In the genomic region with DNA sequence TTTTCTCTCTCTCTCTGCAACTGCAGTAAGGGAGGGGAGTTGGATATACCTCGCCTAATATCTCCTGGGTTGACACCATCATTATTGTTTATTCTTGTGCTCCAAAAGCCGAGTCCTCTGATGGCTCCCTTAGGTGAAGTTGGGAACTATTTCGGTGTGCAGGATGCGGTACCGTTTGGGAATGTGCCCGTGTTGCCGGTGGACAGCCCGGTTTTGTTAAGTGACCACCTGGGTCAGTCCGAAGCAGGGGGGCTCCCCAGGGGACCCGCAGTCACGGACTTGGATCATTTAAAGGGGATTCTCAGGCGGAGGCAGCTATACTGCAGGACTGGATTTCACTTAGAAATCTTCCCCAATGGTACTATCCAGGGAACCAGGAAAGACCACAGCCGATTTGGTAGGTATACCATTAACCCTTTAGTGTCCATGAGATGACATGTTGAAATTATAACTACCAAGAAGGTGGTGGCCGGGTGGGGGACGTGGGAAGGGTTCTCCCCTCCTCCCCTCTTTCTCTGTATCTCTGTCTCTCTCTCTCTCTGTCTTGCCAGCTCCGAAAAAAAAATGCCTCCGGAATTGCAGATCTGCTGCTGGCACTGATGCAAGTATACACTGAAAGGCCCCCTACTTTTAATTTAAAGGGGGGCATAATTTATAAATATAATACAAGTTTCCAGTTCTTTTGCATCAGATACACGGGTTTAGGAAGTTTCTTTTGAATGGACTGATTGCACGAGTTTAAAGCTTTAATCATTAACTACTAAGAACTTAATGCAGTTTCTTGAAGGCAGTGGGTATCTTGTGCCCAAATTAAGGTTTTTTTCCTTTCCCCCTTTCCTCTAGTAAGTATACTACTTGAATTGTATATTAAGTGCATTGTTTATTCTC, we compare ENCODE assay signal across 10 cellular contexts. TPM values are rescaled to one million over a fixed set of nuclear protein-coding genes. Genes with fewer than 3 reads are reported as not detected.
DNase-seq lines count a peak whose midpoint lies in the region; ATAC-seq and TF ChIP-seq lines count a peak whose summit lies in the region.
"Had no signal": no experiment of that assay in that cellular context is flagged by ENCODE, and none has a peak within 500 bp of the region (broad histone marks: within the 10 kb centered on the region; RNA-seq: fewer than 3 reads in every experiment).

No MANE protein-coding gene starts in this region.

- no peaks in the 10 kb centered on the region for H3K9me3 Mint-ChIP-seq in CD8-positive, alpha-beta memory T cell
- no peaks in the 10 kb centered on the region for H3K9me3 Mint-ChIP-seq in nephron

- no peak for DNase-seq in CD8-positive, alpha-beta memory T cell
- DNase-seq in breast epithelium (ENCODE audit: low spot score in 2 of 2) (no peak), ACHN (no peak)
- DNase-seq in activated CD4-positive, CD25-positive, alpha-beta regulatory T cell (lab: John Stamatoyannopoulos, UW): no peak
- DNase-seq: stimulated activated naive CD4-positive, alpha-beta T cell treated with Interleukin-2 at 50 U/mL for 16 hours had no signal

- no peak overlapping the region for H3K27ac ChIP-seq in CD8-positive, alpha-beta memory T cell (ENCODE audit: low read depth, low read length)
- H3K27ac ChIP-seq in HUES64 (ENCODE audit: low read depth, low read length): no peak overlapping the region
- no peak overlapping the region for H3K27ac ChIP-seq in breast epithelium

- peaks cover 7 to 18% of the 10 kb centered on the region in 2 donors for H3K27me3 Mint-ChIP-seq in CD8-positive, alpha-beta memory T cell
- peaks cover 62% of the 10 kb centered on the region for H3K27me3 Mint-ChIP-seq in nephron (ENCODE audit: low read depth)

- in situ Hi-C loops in ACHN (cut with HindIII; ENCODE audit: low pct_ligation_motif_present, low pct_unique_long_range_greater_than_20kb, low sequenced_read_pairs): no loop called here

- H3K9me3 ChIP-seq in CD8-positive, alpha-beta memory T cell (ENCODE audit: low read length): no peaks in the 10 kb centered on the region
- H3K9me3 ChIP-seq in HUES64 (ENCODE audit: insufficient read depth, low read depth, low read length): no peaks in the 10 kb centered on the region
- H3K9me3 ChIP-seq in breast epithelium: no peaks in the 10 kb centered on the region

- no peak overlapping the region for H3K9ac ChIP-seq in HUES64 (ENCODE audit: low read depth, low read length)

- peak overlapping the region; percentile 98 for H3K4me3 ChIP-seq in CD8-positive, alpha-beta memory T cell (ENCODE audit: low read length)
- H3K4me3 ChIP-seq in HUES64 (ENCODE audit: low read length): peak overlapping the region; percentile 63
- H3K4me3 ChIP-seq in breast epithelium: peak overlapping the region in 2 of 3 donors; percentile 65 to 73

- 2% methylated on average over 14 of the region's 19 CpGs for WGBS in HUES64

- CTCF ChIA-PET in CD8-positive, alpha-beta memory T cell (lab: Charles Lee): interaction anchor here (1.5 to 8.1 kb wide), 3 partner anchors 10 to 389 kb away, joined by 3 to 56 read pairs (median 7); no protein-coding TSS in a partner anchor

- H3K4me1 ChIP-seq in CD8-positive, alpha-beta memory T cell (ENCODE audit: insufficient read depth, low read length): peaks cover 38% of the 10 kb centered on the region
- H3K4me1 ChIP-seq in HUES64 (ENCODE audit: insufficient read depth, low read length): peaks cover 32% of the 10 kb centered on the region
- H3K4me1 ChIP-seq in breast epithelium: peaks cover 0 to 9% of the 10 kb centered on the region in 2 donors

- ATAC-seq in GM21447 (IDR thresholded peaks at IDR 0.05; ENCODE audit: unreplicated experiment) (no peak), HG03520 (IDR thresholded peaks at IDR 0.05; ENCODE audit: unreplicated experiment) (no peak)

- TF ChIP-seq CTCF in breast epithelium (IDR thresholded peaks at IDR 0.05) (no peak), nephron (IDR thresholded peaks at IDR 0.05; ENCODE audit: unreplicated experiment in 3 of 3) (no peak)

- H3K36me3 Mint-ChIP-seq in CD8-positive, alpha-beta memory T cell: peaks cover 0 to 17% (median 0%) of the 10 kb centered on the region in 3 donors
- H3K36me3 Mint-ChIP-seq in nephron (ENCODE audit: low read depth): peaks cover 2% of the 10 kb centered on the region

- H3K27me3 ChIP-seq in CD8-positive, alpha-beta memory T cell (ENCODE audit: insufficient read depth, low read length, poor library complexity, severe bottlenecking): peaks cover 23% of the 10 kb centered on the region
- H3K27me3 ChIP-seq in HUES64 (ENCODE audit: insufficient read depth, low read length): peaks cover 99% of the 10 kb centered on the region
- H3K27me3 ChIP-seq in breast epithelium: peaks cover 2 to 64% of the 10 kb centered on the region in 2 donors

- no peak for TF ChIP-seq POLR2A in breast epithelium (IDR thresholded peaks at IDR 0.05)

- H3K4me3 Mint-ChIP-seq in CD8-positive, alpha-beta memory T cell: peak overlapping the region; percentile 88 to 98 (median 96)
- peak overlapping the region; percentile 89 to 93 (median 93) for H3K4me3 Mint-ChIP-seq in nephron

- H3K27ac Mint-ChIP-seq in CD8-positive, alpha-beta memory T cell: peak overlapping the region; percentile 46 to 92 (median 88)
- H3K27ac Mint-ChIP-seq in nephron: peak overlapping the region; percentile 62 to 73 (median 70)

- intact Hi-C loops in breast epithelium (cut with DNase I; ENCODE audit: low total_unique reads): no loop called here

- POLR2A ChIA-PET in CD8-positive, alpha-beta memory T cell (lab: Charles Lee): interaction anchor here (4.0 kb wide), 1 partner anchor 68 kb away, joined by 34 read pairs; a partner anchor contains a TSS

- no peaks in the 10 kb centered on the region for H3K36me3 ChIP-seq in CD8-positive, alpha-beta memory T cell (ENCODE audit: insufficient read depth, low read length)
- H3K36me3 ChIP-seq in HUES64 (ENCODE audit: insufficient read depth, low read length) (no peaks in the 10 kb centered on the region), breast epithelium (no peaks in the 10 kb centered on the region)

- peaks cover 46 to 62% (median 62%) of the 10 kb centered on the region in 3 donors for H3K4me1 Mint-ChIP-seq in CD8-positive, alpha-beta memory T cell
- peaks cover 37% of the 10 kb centered on the region for H3K4me1 Mint-ChIP-seq in nephron

RNA-seq across cellular contexts. Expression of a gene that starts 1.2 kb away (rescaled TPM):
- 1 to 10 TPM; 1.7 to 2.3 TPM for total RNA-seq in CD8-positive, alpha-beta memory T cell
- polyA plus RNA-seq in CD8-positive, alpha-beta memory T cell: 2.3 TPM
- 0.55 TPM for polyA plus RNA-seq in HUES64 (2013, experiment 1 of 2)
- polyA plus RNA-seq in HUES64 (2013, experiment 2 of 2): 0.51 TPM
- 1 to 10 TPM in 1 of 3 donors, under 1 TPM in 1, not detected in 1; 0.32 to 1.2 TPM for total RNA-seq in breast epithelium
- total RNA-seq: RPMI7951 had no signal
